ENCODE assay signal across 12 cellular contexts in genomic region chr10:103793920-103794883, GRCh38.
DNase-seq lines count a peak whose midpoint lies in the region; ATAC-seq, FAIRE-seq and TF ChIP-seq lines count a peak whose summit lies in the region.
"Had no signal": no experiment of that assay in that cellular context is flagged by ENCODE, and none has a peak within 500 bp of the region (broad histone marks: within the 10 kb centered on the region; RNA-seq: fewer than 3 reads in every experiment).

No MANE protein-coding gene starts in this region.

- H3K4me1 ChIP-seq in mucosa of rectum (ENCODE audit: control insufficient read depth in 2 of 2, insufficient read depth in 2 of 2, low read length in 2 of 2): peaks cover 44 to 62% of the 10 kb centered on the region in 2 donors

- H3K4me3 ChIP-seq in mucosa of rectum (ENCODE audit: low read length in 2 of 2): peak overlapping the region; percentile 36 to 38
- H3K4me3 ChIP-seq: BLaER1 treated with 17β-estradiol and CSF1 and Interleukin-3, amounts not matched to agents 10 nM and 100 nM had no signal

- H3K9ac ChIP-seq in mucosa of rectum (ENCODE audit: low read depth in 1 of 2, low read length in 2 of 2): peak overlapping the region; percentile 64 to 79
- H3K9ac ChIP-seq: BLaER1 treated with 17β-estradiol and CSF1 and Interleukin-3, amounts not matched to agents 10 nM and 100 nM had no signal

- H3K9me3 Mint-ChIP-seq in natural killer cell treated with Interleukin-12 subunit alpha and Interleukin-12 subunit beta and Interleukin-15 and Interleukin-18, amount 100 ng/mL, for 72 hours: no peaks in the 10 kb centered on the region
- H3K9me3 Mint-ChIP-seq: activated T-cell treated with anti-CD3 and anti-CD28 coated beads, Interleukin-2, amount 50 U/mL, for 4 hours; natural killer cell had no signal

- peaks cover 0 to 8% of the 10 kb centered on the region in 2 donors for H3K4me1 Mint-ChIP-seq in natural killer cell treated with Interleukin-12 subunit alpha and Interleukin-12 subunit beta and Interleukin-15 and Interleukin-18, amount 100 ng/mL, for 72 hours (ENCODE audit: low read depth in 2 of 2)
- H3K4me1 Mint-ChIP-seq: natural killer cell had no signal

- no peaks in the 10 kb centered on the region for H3K9me3 ChIP-seq in mucosa of rectum (ENCODE audit: control insufficient read depth in 2 of 2, low read length in 2 of 2)
- H3K9me3 ChIP-seq: BLaER1 treated with 17β-estradiol and CSF1 and Interleukin-3, amounts not matched to agents 10 nM and 100 nM had no signal

- no peak for TF ChIP-seq CTCF in C4-2B (conservative IDR thresholded peaks at IDR 0.05)
- no peak for TF ChIP-seq CTCF in GM13976 (IDR thresholded peaks at IDR 0.05; ENCODE audit: borderline replicate concordance, control extremely low read depth, extremely low read depth, insufficient read depth, missing control alignments)

- no peak for ATAC-seq in natural killer cell treated with Interleukin-12 subunit alpha and Interleukin-12 subunit beta and Interleukin-15 and Interleukin-18, amount 100 ng/mL, for 72 hours
- ATAC-seq in activated CD4-positive, CD25-positive, alpha-beta regulatory T cell treated with anti-CD3 and anti-CD28 coated beads, Interleukin-2, amount 50 U/mL, for 24 hours: no peak
- ATAC-seq: activated T-cell treated with anti-CD3 and anti-CD28 coated beads, Interleukin-2, amount 50 U/mL, for 4 hours; natural killer cell had no signal

- DNase-seq in NCI-H146 treated with DMSO at 0.1 percent for 48 hours (lab: John Stamatoyannopoulos, UW; ENCODE audit: unreplicated experiment): peak; percentile 97
- DNase-seq in GM19239 (ENCODE audit: insufficient read length, low spot score): no peak
- no peak for DNase-seq in GM13976 (ENCODE audit: low spot score)
- DNase-seq in natural killer cell treated with Interleukin-12 subunit alpha and Interleukin-12 subunit beta and Interleukin-15 and Interleukin-18, amount 100 ng/mL, for 72 hours (ENCODE audit: low spot score): no peak
- DNase-seq: activated T-cell treated with anti-CD3 and anti-CD28 coated beads, Interleukin-2, amount 50 U/mL, for 4 hours; natural killer cell; NCI-H1694 had no signal

- peaks cover 10 to 11% of the 10 kb centered on the region in 2 donors for H3K36me3 ChIP-seq in mucosa of rectum (ENCODE audit: control insufficient read depth in 2 of 2, insufficient read depth in 2 of 2, low read length in 2 of 2)

- FAIRE-seq in colon (lab: Jason Lieb, UNC) (peak; percentile 71), GM19239 (lab: Jason Lieb, UNC) (no peak)

- no peak overlapping the region for H3K27ac Mint-ChIP-seq in natural killer cell treated with Interleukin-12 subunit alpha and Interleukin-12 subunit beta and Interleukin-15 and Interleukin-18, amount 100 ng/mL, for 72 hours
- H3K27ac Mint-ChIP-seq: natural killer cell had no signal

- in situ Hi-C loops in GM13976 (cut with MboI; ENCODE audit: low sequenced_read_pairs, unreplicated experiment): no loop called here

- no peaks in the 10 kb centered on the region for H3K36me3 Mint-ChIP-seq in natural killer cell treated with Interleukin-12 subunit alpha and Interleukin-12 subunit beta and Interleukin-15 and Interleukin-18, amount 100 ng/mL, for 72 hours
- H3K36me3 Mint-ChIP-seq: natural killer cell had no signal

- H3K27me3 Mint-ChIP-seq in natural killer cell treated with Interleukin-12 subunit alpha and Interleukin-12 subunit beta and Interleukin-15 and Interleukin-18, amount 100 ng/mL, for 72 hours: no peaks in the 10 kb centered on the region

- H3K4me3 Mint-ChIP-seq in natural killer cell treated with Interleukin-12 subunit alpha and Interleukin-12 subunit beta and Interleukin-15 and Interleukin-18, amount 100 ng/mL, for 72 hours: no peak overlapping the region
- H3K4me3 Mint-ChIP-seq: activated T-cell treated with anti-CD3 and anti-CD28 coated beads, Interleukin-2, amount 50 U/mL, for 4 hours; natural killer cell had no signal

- H3K27ac ChIP-seq in C4-2B (peak overlapping the region; percentile 79), mucosa of rectum (ENCODE audit: low read depth in 2 of 2, low read length in 2 of 2) (peak overlapping the region; percentile 96 to 99)

- H3K27me3 ChIP-seq in mucosa of rectum (ENCODE audit: control insufficient read depth in 2 of 2, insufficient read depth in 2 of 2, low read length in 2 of 2): no peaks in the 10 kb centered on the region
- H3K27me3 ChIP-seq: BLaER1 treated with 17β-estradiol and CSF1 and Interleukin-3, amounts not matched to agents 10 nM and 100 nM had no signal
